Comparison of ENCODE assay signal across 1 cellular context in genomic region chrX:37652589-37653271, GRCh38.
TF ChIP-seq lines count a peak whose summit lies in the region.

No MANE protein-coding gene starts in this region.

TF ChIP-seq in K562, 482 proteins besides CTCF, POLR2A, EP300 and RAD21 (continued from another document and continues in another):
- TF ChIP-seq ZMIZ1 (IDR thresholded peaks at IDR 0.05; ENCODE audit: low read depth in 2 of 2, low read length in 2 of 2) (peak in 1 of 2 experiments; percentile 66; a peak in 1 of 4 replicates), ATF3 (IDR thresholded peaks at IDR 0.05) (no peak), ATF3 (CRISPR knock-in tag; conservative IDR thresholded peaks at IDR 0.05) (no peak), SREBF2 (CRISPR knock-in tag; IDR thresholded peaks at IDR 0.05) (no peak), NR2C2 (CRISPR knock-in tag; IDR thresholded peaks at IDR 0.05) (no peak), NR2C2 (tag; IDR thresholded peaks at IDR 0.05) (no peak), HLTF (IDR thresholded peaks at IDR 0.05) (no peak), CBX5 (IDR thresholded peaks at IDR 0.05; ENCODE audit: borderline replicate concordance, low read depth) (no peak), GMEB1 (CRISPR knock-in tag; IDR thresholded peaks at IDR 0.05) (no peak), TFAP4 (CRISPR knock-in tag; IDR thresholded peaks at IDR 0.05; ENCODE audit: borderline replicate concordance) (no peak), CREBBP (IDR thresholded peaks at IDR 0.05; ENCODE audit: low read depth, low read length) (no peak), ZNF280B (CRISPR knock-in tag; IDR thresholded peaks at IDR 0.05) (no peak), SMC3 (conservative IDR thresholded peaks at IDR 0.05; ENCODE audit: insufficient read depth, low read depth, low read length) (no peak), LCOR (CRISPR knock-in tag; IDR thresholded peaks at IDR 0.05) (no peak), KLF16 (IDR thresholded peaks at IDR 0.05) (peak; percentile 74), MTA2 (IDR thresholded peaks at IDR 0.05; ENCODE audit: low read depth) (peak; percentile 91), CREB3 (tag; conservative IDR thresholded peaks at IDR 0.05; ENCODE audit: low read depth) (no peak), ZNF280A (IDR thresholded peaks at IDR 0.05; ENCODE audit: low read depth, partially characterized antibody) (no peak), NCOA6 (IDR thresholded peaks at IDR 0.05) (no peak), CLOCK (CRISPR knock-in tag; IDR thresholded peaks at IDR 0.05; ENCODE audit: borderline replicate concordance) (no peak), ZNF583 (CRISPR knock-in tag; IDR thresholded peaks at IDR 0.05) (no peak), OTX1 (CRISPR knock-in tag; IDR thresholded peaks at IDR 0.05) (no peak), NRF1 (conservative IDR thresholded peaks at IDR 0.05 in 1 of 2, IDR thresholded peaks at IDR 0.05 in 1 of 2) (no peak), ZNF282 (CRISPR knock-in tag; IDR thresholded peaks at IDR 0.05) (no peak), ZNF146 (CRISPR knock-in tag; IDR thresholded peaks at IDR 0.05; ENCODE audit: unreplicated experiment) (no peak), SUPT5H (IDR thresholded peaks at IDR 0.05) (no peak), STAT6 (CRISPR knock-in tag; IDR thresholded peaks at IDR 0.05) (no peak), ZNF444 (CRISPR knock-in tag; IDR thresholded peaks at IDR 0.05) (no peak), ETV5 (CRISPR knock-in tag; IDR thresholded peaks at IDR 0.05; ENCODE audit: low read depth) (no peak), GABPB1 (CRISPR knock-in tag; IDR thresholded peaks at IDR 0.05) (no peak), YY1 (IDR thresholded peaks at IDR 0.05; ENCODE audit: borderline replicate concordance in 1 of 3, control insufficient read depth in 1 of 3, extremely low read depth in 1 of 3, insufficient read depth in 3 of 3, insufficient read length in 1 of 3, insufficient replicate concordance in 2 of 3, low read depth in 1 of 3, low read length in 2 of 3) (peak in 2 of 3 experiments; percentile 26 to 88), ZC3H4 (CRISPR knock-in tag; IDR thresholded peaks at IDR 0.05; ENCODE audit: borderline replicate concordance) (no peak), SIX5 (IDR thresholded peaks at IDR 0.05; ENCODE audit: borderline replicate concordance in 1 of 2, insufficient read depth in 1 of 2, low read depth in 1 of 2, low read length in 2 of 2) (no peak), ARID1B (IDR thresholded peaks at IDR 0.05) (peak; percentile 96), RUNX1 (IDR thresholded peaks at IDR 0.05; ENCODE audit: low read depth) (no peak), ESRRA (IDR thresholded peaks at IDR 0.05; ENCODE audit: borderline replicate concordance, low read depth) (no peak; the same call in 1 of the 2 replicates), CHD4 (IDR thresholded peaks at IDR 0.05; ENCODE audit: insufficient read depth, insufficient replicate concordance, low read depth, low read length, poor library complexity, severe bottlenecking) (no peak), ZNF384 (IDR thresholded peaks at IDR 0.05; ENCODE audit: low read depth, low read length) (no peak), RFX1 (IDR thresholded peaks at IDR 0.05) (no peak), E4F1 (CRISPR knock-in tag; IDR thresholded peaks at IDR 0.05; ENCODE audit: borderline replicate concordance) (no peak), RBFOX2 (IDR thresholded peaks at IDR 0.05; ENCODE audit: low read depth, low read length) (no peak), MNT (conservative IDR thresholded peaks at IDR 0.05) (no peak)
